In genomic region chr18:69531973-69532372, GRCh38 we compare ENCODE assay signal across 21 cellular contexts.
DNase-seq lines count a peak whose midpoint lies in the region; ATAC-seq and TF ChIP-seq lines count a peak whose summit lies in the region.
"Had no signal": no experiment of that assay in that cellular context is flagged by ENCODE, and none has a peak within 500 bp of the region (broad histone marks: within the 10 kb centered on the region; RNA-seq: fewer than 3 reads in every experiment).

No MANE protein-coding gene starts in this region.

- H4K5ac ChIP-seq in IMR-90 (ENCODE audit: low read depth, low read length), result no peak overlapping the region

- no peak overlapping the region for H3K56ac ChIP-seq in IMR-90 (ENCODE audit: extremely low read depth, insufficient read depth, low read length)

- intact Hi-C loops in IMR-90 (cut with micrococcal nuclease) (no loop called here), upper lobe of right lung (cut with DNase I) (no loop called here), right cardiac atrium (cut with DNase I) (no loop called here)

- no peak overlapping the region for H2BK5ac ChIP-seq in IMR-90 (ENCODE audit: low read depth, low read length, poor library complexity, severe bottlenecking)

- H3K9me3 ChIP-seq in IMR-90 (ENCODE audit: control insufficient read depth, insufficient read depth, low read length) (no peaks in the 10 kb centered on the region), OCI-LY3 (ENCODE audit: insufficient read depth, low read length) (peaks cover 7% of the 10 kb centered on the region; the same call in 1 of the 2 replicates), fibroblast of lung (ENCODE audit: control insufficient read depth, insufficient read depth, low read depth, low read length) (no peaks in the 10 kb centered on the region), upper lobe of right lung (no peaks in the 10 kb centered on the region), right cardiac atrium (ENCODE audit: control insufficient read depth, low read length) (no peaks in the 10 kb centered on the region)
- H3K9me3 ChIP-seq: A549, BE2C, HAP-1 had no signal

- H3K4me1 ChIP-seq in IMR-90 (ENCODE audit: control insufficient read depth, insufficient read depth, low read length), result no peaks in the 10 kb centered on the region
- no peaks in the 10 kb centered on the region for H3K4me1 ChIP-seq in OCI-LY3 (ENCODE audit: low read length)
- peaks cover 2% of the 10 kb centered on the region for H3K4me1 ChIP-seq in fibroblast of lung (ENCODE audit: control insufficient read depth, extremely low read depth, insufficient read depth, low read length)
- no peaks in the 10 kb centered on the region for H3K4me1 ChIP-seq in upper lobe of right lung
- H3K4me1 ChIP-seq in right cardiac atrium (ENCODE audit: control insufficient read depth, insufficient read depth, low read length), result no peaks in the 10 kb centered on the region
- H3K4me1 ChIP-seq: A549, BE2C, HAP-1 had no signal

- no peak for TF ChIP-seq RAD21 in IMR-90 (IDR thresholded peaks at IDR 0.05; ENCODE audit: low read length)

- H2AFZ ChIP-seq in IMR-90 (replicated peaks; ENCODE audit: low read length, poor library complexity) (peak overlapping the region; percentile 63), OCI-LY3 (ENCODE audit: low read depth, low read length) (peak overlapping the region; percentile 74), fibroblast of lung (ENCODE audit: low read length) (peak overlapping the region; percentile 7)

- H3K18ac ChIP-seq in IMR-90 (ENCODE audit: low read depth, low read length), result no peak overlapping the region

- no peak overlapping the region for H2BK20ac ChIP-seq in IMR-90 (ENCODE audit: low read depth, low read length)

- ATAC-seq in IMR-90 (ENCODE audit: low read depth), result no peak
- ATAC-seq in upper lobe of right lung, result no peak
- ATAC-seq in right cardiac atrium, result no peak
- ATAC-seq: A549 had no signal

- H3K4me2 ChIP-seq in IMR-90 (ENCODE audit: low read depth, low read length), result no peak overlapping the region
- no peak overlapping the region for H3K4me2 ChIP-seq in OCI-LY3 (ENCODE audit: low read length)
- no peak overlapping the region for H3K4me2 ChIP-seq in fibroblast of lung (ENCODE audit: extremely low read depth, insufficient read depth, low read length)
- H3K4me2 ChIP-seq: A549; BLaER1 treated with 17β-estradiol and CSF1 and Interleukin-3, amounts not matched to agents 10 nM and 100 nM had no signal

- no peak overlapping the region for H3K4me3 ChIP-seq in IMR-90 (ENCODE audit: insufficient read depth, low read depth, low read length)
- no peak overlapping the region for H3K4me3 ChIP-seq in OCI-LY3 (ENCODE audit: low read length)
- H3K4me3 ChIP-seq in fibroblast of lung (replicated peaks in 1 of 4; ENCODE audit: control extremely low read depth in 1 of 4, insufficient read depth in 1 of 4, low read depth in 3 of 4, low read length in 4 of 4), result no peak overlapping the region
- H3K4me3 ChIP-seq in upper lobe of right lung, result no peak overlapping the region
- H3K4me3 ChIP-seq in right cardiac atrium (ENCODE audit: low read length), result no peak overlapping the region
- H3K4me3 ChIP-seq: A549; BLaER1 treated with 17β-estradiol and CSF1 and Interleukin-3, amounts not matched to agents 10 nM and 100 nM; HAP-1 had no signal

- no peak for TF ChIP-seq POLR2A in IMR-90 (IDR thresholded peaks at IDR 0.05; ENCODE audit: low read depth, low read length)

- in situ Hi-C loops in IMR-90 (cut with MboI; ENCODE audit: low sequenced_read_pairs), result no loop called here

- H3K14ac ChIP-seq in IMR-90 (replicated peaks; ENCODE audit: low read depth, low read length), result no peak overlapping the region

- H3K27ac ChIP-seq in IMR-90 (ENCODE audit: insufficient read depth, low read length) (no peak overlapping the region), OCI-LY3 (ENCODE audit: low read length) (no peak overlapping the region), fibroblast of lung (ENCODE audit: insufficient read depth, low read length) (no peak overlapping the region), upper lobe of right lung (no peak overlapping the region), right cardiac atrium (ENCODE audit: low read length) (no peak overlapping the region)
- H3K27ac ChIP-seq: A549; BLaER1 treated with 17β-estradiol and CSF1 and Interleukin-3, amounts not matched to agents 10 nM and 100 nM had no signal

- CTCF ChIA-PET in IMR-90 (lab: Yijun Ruan, JAX), result no interaction called here

- no peak overlapping the region for H2AK5ac ChIP-seq in IMR-90 (ENCODE audit: low read depth, low read length)

- H2BK15ac ChIP-seq in IMR-90 (ENCODE audit: low read depth, low read length), result no peak overlapping the region

- no TSS peak for BruUV-seq in IMR-90 (replicated peaks; lab: Mats Ljungman, UMichigan)

- no peak overlapping the region for H2BK120ac ChIP-seq in IMR-90 (ENCODE audit: low read depth, low read length)

- H3K27me3 ChIP-seq in IMR-90 (ENCODE audit: control insufficient read depth, insufficient read depth, low read length), result no peaks in the 10 kb centered on the region
- H3K27me3 ChIP-seq in OCI-LY3 (ENCODE audit: low read depth, low read length), result no peaks in the 10 kb centered on the region
- no peaks in the 10 kb centered on the region for H3K27me3 ChIP-seq in fibroblast of lung (ENCODE audit: control insufficient read depth, insufficient read depth, low read length)
- no peaks in the 10 kb centered on the region for H3K27me3 ChIP-seq in upper lobe of right lung
- H3K27me3 ChIP-seq in right cardiac atrium (ENCODE audit: control insufficient read depth, insufficient read depth), result no peaks in the 10 kb centered on the region
- H3K27me3 ChIP-seq: BE2C; BLaER1 treated with 17β-estradiol and CSF1 and Interleukin-3, amounts not matched to agents 10 nM and 100 nM had no signal

- H3K79me1 ChIP-seq in IMR-90 (ENCODE audit: low read depth in 1 of 2, low read length in 2 of 2), result no peaks in the 10 kb centered on the region

- H3K9me1 ChIP-seq in IMR-90 (ENCODE audit: insufficient read depth, low read length), result no peaks in the 10 kb centered on the region

- WGBS in IMR-90 (ENCODE audit: extremely low coverage in 2 of 2, insufficient read length in 1 of 2), 2 experiments, result 100% methylated on average over 1 of the region's 5 CpGs; no CpG with 5 or more reads in 1 of the 2 experiments
- WGBS in right cardiac atrium, result 60% methylated on average over 5 of the region's 5 CpGs

- H4K8ac ChIP-seq in IMR-90 (ENCODE audit: low read depth in 2 of 2, low read length in 2 of 2), result no peak overlapping the region

- no peaks in the 10 kb centered on the region for H3K79me2 ChIP-seq in OCI-LY3 (ENCODE audit: low read length)
- H3K79me2 ChIP-seq in fibroblast of lung (ENCODE audit: control insufficient read depth, insufficient read depth, low read length), result no peaks in the 10 kb centered on the region

- no peak overlapping the region for H4K91ac ChIP-seq in IMR-90 (ENCODE audit: insufficient read depth, low read depth, low read length)

- H4K20me1 ChIP-seq in IMR-90 (ENCODE audit: insufficient read depth, low read length) (no peaks in the 10 kb centered on the region), OCI-LY3 (ENCODE audit: insufficient read depth, low read length) (no peaks in the 10 kb centered on the region), fibroblast of lung (ENCODE audit: control insufficient read depth, extremely low read depth, insufficient read depth, low read length) (no peaks in the 10 kb centered on the region)
- H4K20me1 ChIP-seq: BLaER1 treated with 17β-estradiol and CSF1 and Interleukin-3, amounts not matched to agents 10 nM and 100 nM had no signal

- H3K4ac ChIP-seq in IMR-90 (ENCODE audit: low read depth, low read length), result no peak overlapping the region

- H3K36me3 ChIP-seq in IMR-90 (ENCODE audit: control insufficient read depth, insufficient read depth, low read length), result no peaks in the 10 kb centered on the region
- H3K36me3 ChIP-seq in OCI-LY3 (replicated peaks; ENCODE audit: low read depth, low read length), result no peaks in the 10 kb centered on the region
- H3K36me3 ChIP-seq in fibroblast of lung (ENCODE audit: control insufficient read depth, insufficient read depth, low read length), result no peaks in the 10 kb centered on the region
- no peaks in the 10 kb centered on the region for H3K36me3 ChIP-seq in upper lobe of right lung
- H3K36me3 ChIP-seq: BE2C; BLaER1 treated with 17β-estradiol and CSF1 and Interleukin-3, amounts not matched to agents 10 nM and 100 nM; HAP-1 had no signal

- H3K9ac ChIP-seq in IMR-90 (ENCODE audit: low read depth, low read length) (no peak overlapping the region), OCI-LY3 (ENCODE audit: low read length) (no peak overlapping the region), fibroblast of lung (ENCODE audit: insufficient read depth, low read length) (no peak overlapping the region)
- H3K9ac ChIP-seq: BLaER1 treated with 17β-estradiol and CSF1 and Interleukin-3, amounts not matched to agents 10 nM and 100 nM had no signal

- H3K23ac ChIP-seq in IMR-90 (ENCODE audit: low read depth, low read length), result no peak overlapping the region

- TF ChIP-seq CTCF in IMR-90 (conservative IDR thresholded peaks at IDR 0.05; ENCODE audit: low read depth, low read length) (no peak), OCI-LY3 (IDR thresholded peaks at IDR 0.05; ENCODE audit: low read depth, low read length) (no peak), fibroblast of lung (conservative IDR thresholded peaks at IDR 0.05 in 1 of 2, IDR thresholded peaks at IDR 0.05 in 1 of 2; ENCODE audit: low read depth in 1 of 2, low read length in 2 of 2) (no peak), upper lobe of right lung (IDR thresholded peaks at IDR 0.05) (no peak)

- POLR2A ChIA-PET in IMR-90 (lab: Charles Lee; ENCODE audit: unreplicated experiment), result no interaction called here

- dilution Hi-C loops in IMR-90 (cut with HindIII; ENCODE audit: low sequenced_read_pairs, unreplicated experiment), result no loop called here

- DNase-seq in IMR-90 (no peak), fibroblast of lung (ENCODE audit: low read depth in 2 of 2) (no peak), upper lobe of right lung (no peak), right cardiac atrium (no peak), C1 segment of cervical spinal cord (lab: John Stamatoyannopoulos, UW) (no peak)
- DNase-seq: 8988T; ACHN; AML-193; BE2C; Calu3; CD4-positive, alpha-beta memory T cell; COR-L47; DMS53; DMS79 treated with DMSO at 0.1 percent for 48 hours; GF-D8; GOT3; HFFc6 had no signal

- H2AK9ac ChIP-seq in IMR-90 (replicated peaks; ENCODE audit: low read depth, low read length, poor library complexity), result no peak overlapping the region

TF ChIP-seq in IMR-90, 13 proteins besides CTCF, POLR2A, EP300 and RAD21 (continues in another document):
- no peak for TF ChIP-seq NFE2L2 (IDR thresholded peaks at IDR 0.05; ENCODE audit: low read depth, low read length)
- TF ChIP-seq FOS (IDR thresholded peaks at IDR 0.05; ENCODE audit: low read depth, low read length), result no peak
- no peak for TF ChIP-seq CEBPB (IDR thresholded peaks at IDR 0.05; ENCODE audit: low read depth, low read length)

Comparison
In these comparisons a context has a peak if more than half of its experiments do, and no peak if none do; other contexts are left out.
1. H2AFZ ChIP-seq: peak in every context shown above with its lines; median percentile 74 in OCI-LY3; 63 in IMR-90; 7 in fibroblast of lung.